2 cellular contexts compared by ENCODE assay signal in genomic region chr4:7959066-7959465, GRCh38.
TF ChIP-seq lines count a peak whose summit lies in the region.

No MANE protein-coding gene starts in this region.

TF ChIP-seq in GM23338, 12 proteins besides CTCF, POLR2A, EP300 and RAD21:
- TF ChIP-seq REST (IDR thresholded peaks at IDR 0.05; ENCODE audit: unreplicated experiment) (no peak), NANOG (IDR thresholded peaks at IDR 0.05; ENCODE audit: borderline replicate concordance) (no peak), CREB1 (CRISPR knock-in tag; IDR thresholded peaks at IDR 0.05; ENCODE audit: low read depth) (no peak), EZH2phosphoT487 (IDR thresholded peaks at IDR 0.05; ENCODE audit: unreplicated experiment) (no peak), ZNF114 (CRISPR knock-in tag; IDR thresholded peaks at IDR 0.05) (no peak), STAT1 (IDR thresholded peaks at IDR 0.05; ENCODE audit: unreplicated experiment) (no peak), ZNF462 (CRISPR knock-in tag; IDR thresholded peaks at IDR 0.05) (no peak), EZH2 (IDR thresholded peaks at IDR 0.05; ENCODE audit: low read depth, unreplicated experiment) (no peak), ETS1 (IDR thresholded peaks at IDR 0.05) (no peak), POLR2AphosphoS5 (IDR thresholded peaks at IDR 0.05; ENCODE audit: low read depth) (no peak), JUNB (IDR thresholded peaks at IDR 0.05; ENCODE audit: unreplicated experiment) (no peak), ZNF331 (CRISPR knock-in tag; IDR thresholded peaks at IDR 0.05; ENCODE audit: low read depth) (no peak)

TF ChIP-seq in H1, 55 proteins besides CTCF, POLR2A, EP300 and RAD21:
- TF ChIP-seq RNF2 (IDR thresholded peaks at IDR 0.05; ENCODE audit: borderline replicate concordance, low read depth, low read length, missing control alignments, poor library complexity, severe bottlenecking) (no peak), TAF7 (optimal IDR thresholded peaks at IDR 0.05; ENCODE audit: borderline replicate concordance, low read depth, low read length) (no peak), POLR2AphosphoS5 (IDR thresholded peaks at IDR 0.05; ENCODE audit: low read depth, low read length) (no peak), GTF2F1 (IDR thresholded peaks at IDR 0.05; ENCODE audit: borderline replicate concordance, low read depth, low read length) (no peak), POU5F1 (IDR thresholded peaks at IDR 0.05; ENCODE audit: low read depth, low read length) (no peak), RBBP5 (IDR thresholded peaks at IDR 0.05; ENCODE audit: borderline replicate concordance, low read depth, low read length) (no peak), CREB1 (IDR thresholded peaks at IDR 0.05) (no peak), E2F6 (IDR thresholded peaks at IDR 0.05) (no peak)
